In genomic region chr4:37946503-37947179, GRCh38 we compare ENCODE assay signal across 17 cellular contexts. TPM values are rescaled to one million over a fixed set of nuclear protein-coding genes. Genes with fewer than 3 reads are reported as not detected.
DNase-seq lines count a peak whose midpoint lies in the region; ATAC-seq, FAIRE-seq and TF ChIP-seq lines count a peak whose summit lies in the region.
"Had no signal": no experiment of that assay in that cellular context is flagged by ENCODE, and none has a peak within 500 bp of the region (broad histone marks: within the 10 kb centered on the region; RNA-seq: fewer than 3 reads in every experiment).

No MANE protein-coding gene starts in this region.

- H3K4me3 Mint-ChIP-seq in CD8-positive, alpha-beta memory T cell, result no peak overlapping the region
- H3K4me3 Mint-ChIP-seq: activated CD8-positive, alpha-beta T cell treated with anti-CD3 and anti-CD28 coated beads, Interleukin-2, amount 10 ng/mL, durations not matched to agents 7 days and 5 days had no signal

- intact Hi-C loops in pancreas (cut with DNase I), result no loop called here

- no peaks in the 10 kb centered on the region for H3K9me3 Mint-ChIP-seq in CD8-positive, alpha-beta memory T cell

- ATAC-seq in pancreas (peak in 3 of 4 donors; percentile 24 to 79 (median 41)), GM18498 (IDR thresholded peaks at IDR 0.05; ENCODE audit: unreplicated experiment) (no peak)
- ATAC-seq: activated CD8-positive, alpha-beta T cell treated with anti-CD3 and anti-CD28 coated beads, Interleukin-2, amount 10 ng/mL, durations not matched to agents 7 days and 5 days had no signal

- H3K4me3 ChIP-seq in CD8-positive, alpha-beta memory T cell (ENCODE audit: low read length), result no peak overlapping the region
- H3K4me3 ChIP-seq in right atrium auricular region, result no peak overlapping the region
- H3K4me3 ChIP-seq in pancreas, result no peak overlapping the region
- H3K4me3 ChIP-seq: colonic mucosa, MG63, SK-N-MC had no signal

- no peak overlapping the region for H3K27ac ChIP-seq in CD8-positive, alpha-beta memory T cell (ENCODE audit: low read depth, low read length)
- H3K27ac ChIP-seq in right atrium auricular region, result peak overlapping the region; percentile 9 to 80
- H3K27ac ChIP-seq in pancreas, result no peak overlapping the region
- H3K27ac ChIP-seq: colonic mucosa, SK-N-MC had no signal

- 88 to 90% methylated on average over 10 of the region's 10 CpGs for WGBS in pancreas, 2 donors

- H3K4me1 ChIP-seq in CD8-positive, alpha-beta memory T cell (ENCODE audit: insufficient read depth, low read length), result no peaks in the 10 kb centered on the region
- H3K4me1 ChIP-seq in right atrium auricular region, result peaks cover 0 to 31% of the 10 kb centered on the region in 2 donors
- peaks cover 0 to 7% (median 0%) of the 10 kb centered on the region in 3 donors for H3K4me1 ChIP-seq in pancreas
- H3K4me1 ChIP-seq: colonic mucosa had no signal

- no peak for DNase-seq in CD8-positive, alpha-beta memory T cell
- peak; percentile 19 for DNase-seq in NOMO-1 treated with dmso at 0.1 percent for 144 hours (lab: John Stamatoyannopoulos, UW; ENCODE audit: unreplicated experiment)
- DNase-seq in right atrium auricular region (ENCODE audit: low spot score), result no peak
- peak in 1 of 6 donors; percentile 45 for DNase-seq in pancreas
- no peak for DNase-seq in DMS79 treated with DMSO at 0.1 percent for 48 hours (lab: John Stamatoyannopoulos, UW)
- DNase-seq in stimulated activated CD4-positive, alpha-beta T cell treated with anti-CD3 and anti-CD28 coated beads, Interleukin-2, amount 100 ng/mL, for 48 hours, result no peak
- no peak for DNase-seq in NCI-H2171 (lab: John Stamatoyannopoulos, UW)
- DNase-seq: activated CD8-positive, alpha-beta T cell treated with anti-CD3 and anti-CD28 coated beads, Interleukin-2, amount 10 ng/mL, durations not matched to agents 7 days and 5 days; colonic mucosa; DMS153; islet precursor cell; MG63; trophoblast cell had no signal

- H3K4me1 Mint-ChIP-seq in CD8-positive, alpha-beta memory T cell, result peaks cover 40 to 56% (median 49%) of the 10 kb centered on the region in 3 donors

- H3K36me3 Mint-ChIP-seq in CD8-positive, alpha-beta memory T cell, result peaks cover 0 to 23% (median 11%) of the 10 kb centered on the region in 3 donors

- POLR2A ChIA-PET in CD8-positive, alpha-beta memory T cell (lab: Charles Lee), result no interaction called here

- FAIRE-seq in pancreas (lab: Jason Lieb, UNC), result no peak

- H3K9me3 ChIP-seq in CD8-positive, alpha-beta memory T cell (ENCODE audit: low read length), result no peaks in the 10 kb centered on the region
- no peaks in the 10 kb centered on the region for H3K9me3 ChIP-seq in right atrium auricular region
- H3K9me3 ChIP-seq in pancreas, result no peaks in the 10 kb centered on the region
- H3K9me3 ChIP-seq: colonic mucosa, MG63 had no signal

- H3K27ac Mint-ChIP-seq in CD8-positive, alpha-beta memory T cell, result peak overlapping the region in 5 of 8 donors; percentile 2 to 46 (median 17)
- H3K27ac Mint-ChIP-seq: activated CD8-positive, alpha-beta T cell treated with anti-CD3 and anti-CD28 coated beads, Interleukin-2, amount 10 ng/mL, durations not matched to agents 7 days and 5 days had no signal

- H3K27me3 Mint-ChIP-seq in CD8-positive, alpha-beta memory T cell, result no peaks in the 10 kb centered on the region

- no peaks in the 10 kb centered on the region for H3K27me3 ChIP-seq in CD8-positive, alpha-beta memory T cell (ENCODE audit: insufficient read depth, low read length, poor library complexity, severe bottlenecking)
- H3K27me3 ChIP-seq in right atrium auricular region (no peaks in the 10 kb centered on the region), pancreas (no peaks in the 10 kb centered on the region)
- H3K27me3 ChIP-seq: colonic mucosa, MG63 had no signal

- CTCF ChIA-PET in CD8-positive, alpha-beta memory T cell (lab: Charles Lee), result no interaction called here

- TF ChIP-seq CTCF in right atrium auricular region (IDR thresholded peaks at IDR 0.05) (no peak), pancreas (IDR thresholded peaks at IDR 0.05) (no peak)

- no peaks in the 10 kb centered on the region for H3K36me3 ChIP-seq in CD8-positive, alpha-beta memory T cell (ENCODE audit: insufficient read depth, low read length)
- H3K36me3 ChIP-seq in right atrium auricular region (no peaks in the 10 kb centered on the region), pancreas (no peaks in the 10 kb centered on the region)
- H3K36me3 ChIP-seq: colonic mucosa, MG63 had no signal

RNA-seq across cellular contexts. Expression of gene PTTG2, which starts 13.6 kb away (rescaled TPM):
- total RNA-seq in CD8-positive, alpha-beta memory T cell, result under 1 TPM in 1 of 2 experiments, not detected in 1; 0.55 TPM
- polyA plus RNA-seq in CD8-positive, alpha-beta memory T cell, result not detected
- total RNA-seq in right atrium auricular region (1 to 10 TPM in 1 of 2 donors, not detected in 1; 3.6 TPM), pancreas (under 1 TPM in 5 of 6 donors, not detected in 1; 0.31 to 0.94 (median 0.79) TPM)
- under 1 TPM; 0.30 to 0.38 TPM for polyA plus RNA-seq in pancreas
- total RNA-seq: epithelial cell of proximal tubule, glomerular endothelial cell had no signal

RNA-seq across cellular contexts. Expression of gene TBC1D1, which starts 55.8 kb away (rescaled TPM):
- total RNA-seq in CD8-positive, alpha-beta memory T cell, result 10 to 100 TPM; 73.1 to 76.1 TPM
- polyA plus RNA-seq in CD8-positive, alpha-beta memory T cell, result 26.7 TPM
- total RNA-seq in right atrium auricular region, result 100 to 1,000 TPM; 139 to 220 TPM
- 10 to 100 TPM; 16.2 to 41.0 (median 28.3) TPM for total RNA-seq in pancreas
- 10 to 100 TPM; 22.1 to 23.2 TPM for polyA plus RNA-seq in pancreas

Comparison
In these comparisons a context has a peak if more than half of its experiments do, and no peak if none do; other contexts are left out.
1. H3K27ac ChIP-seq: peak in right atrium auricular region (2 of 2); none in CD8-positive, alpha-beta memory T cell (single experiment) and pancreas (0 of 4).